ENCODE assay signal across 7 cellular contexts in the genomic region with DNA sequence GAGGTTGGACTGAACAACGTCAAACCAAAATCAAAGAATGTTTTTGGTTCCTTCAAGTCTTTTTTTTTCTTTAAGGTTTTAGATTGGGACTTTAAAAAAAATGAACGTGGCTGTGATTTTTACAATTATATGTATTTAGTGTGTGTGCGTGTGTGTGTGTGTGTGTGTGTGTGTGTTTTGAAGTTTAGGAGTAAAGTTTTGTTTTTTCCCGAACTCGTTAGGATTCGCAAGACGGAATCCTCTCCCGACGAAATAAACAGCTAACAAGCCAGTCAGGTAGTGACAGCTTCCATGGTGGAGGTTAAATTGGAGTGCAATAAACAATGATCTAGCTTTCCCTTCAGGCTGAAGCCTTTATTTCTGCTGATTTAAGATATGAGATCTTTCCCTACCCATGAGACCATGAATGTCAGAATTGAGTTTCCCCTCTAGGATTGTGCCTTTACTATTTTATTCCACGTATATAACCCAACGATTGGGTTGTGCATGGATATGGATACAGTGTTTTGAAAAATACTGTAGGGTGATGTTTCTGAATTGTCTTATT. TPM values are rescaled to one million over a fixed set of nuclear protein-coding genes. Genes with fewer than 3 reads are reported as not detected.
DNase-seq lines count a peak whose midpoint lies in the region; ATAC-seq, FAIRE-seq and TF ChIP-seq lines count a peak whose summit lies in the region.

No MANE protein-coding gene starts in this region.

- H3K9me3 ChIP-seq in endothelial cell of umbilical vein (replicated peaks; ENCODE audit: control insufficient read depth, insufficient read depth, low read length) (no peaks in the 10 kb centered on the region), osteoblast (ENCODE audit: low read depth, low read length) (no peaks in the 10 kb centered on the region)

- FAIRE-seq in endothelial cell of umbilical vein (lab: Jason Lieb, UNC) = peak; percentile 26

- TSS peak; percentile 42 for BruUV-seq in endothelial cell of umbilical vein (replicated peaks; lab: Mats Ljungman, UMichigan)

- H3K9me1 ChIP-seq in endothelial cell of umbilical vein (replicated peaks; ENCODE audit: control insufficient read depth, extremely low read depth, insufficient read depth, low read length) = no peaks in the 10 kb centered on the region

- peak overlapping the region; percentile 78 for H3K9ac ChIP-seq in endothelial cell of umbilical vein (replicated peaks; ENCODE audit: extremely low read depth, insufficient read depth, low read length)

- TF ChIP-seq CTCF in endothelial cell of umbilical vein (IDR thresholded peaks at IDR 0.05; ENCODE audit: extremely low read depth in 1 of 2, insufficient read depth in 1 of 2, low read depth in 1 of 2, low read length in 2 of 2) = no peak
- no peak for TF ChIP-seq CTCF in osteoblast (IDR thresholded peaks at IDR 0.05; ENCODE audit: extremely low read depth, low read depth, low read length)

- intact Hi-C loops in endothelial cell of umbilical vein (cut with micrococcal nuclease) = loop anchor here (2.0 to 5.0 kb wide), 2 partner anchors 111 to 229 kb away; no protein-coding TSS in a partner anchor

- DNase-seq in H7 (no peak), RPMI7951 (ENCODE audit: low read depth) (peak; percentile 4), endothelial cell of umbilical vein (ENCODE audit: low read depth, low spot score) (no peak), osteoblast (ENCODE audit: insufficient read length, low spot score, missing footprints) (peak; percentile 79)

- peak overlapping the region; percentile 95 for H3K4me2 ChIP-seq in endothelial cell of umbilical vein (ENCODE audit: insufficient read depth, low read length)
- peak overlapping the region; percentile 90 for H3K4me2 ChIP-seq in osteoblast (ENCODE audit: insufficient read depth, low read length)

- no peak overlapping the region for H3K27ac ChIP-seq in endothelial cell of umbilical vein (ENCODE audit: insufficient read depth, low read depth, low read length)
- H3K27ac ChIP-seq in osteoblast (ENCODE audit: low read depth, low read length) = no peak overlapping the region

- peaks cover 2% of the 10 kb centered on the region for H3K79me2 ChIP-seq in endothelial cell of umbilical vein (ENCODE audit: control insufficient read depth, insufficient read depth, low read length)
- H3K79me2 ChIP-seq in osteoblast (ENCODE audit: insufficient read depth, low read length) = peaks cover 4% of the 10 kb centered on the region

- no peak for ATAC-seq in GM18870 (IDR thresholded peaks at IDR 0.05; ENCODE audit: unreplicated experiment)
- no peak for ATAC-seq in HG03439 (IDR thresholded peaks at IDR 0.05; ENCODE audit: unreplicated experiment)
- no peak for ATAC-seq in GM21529 (IDR thresholded peaks at IDR 0.05; ENCODE audit: unreplicated experiment)

- H3K27me3 ChIP-seq in H7 (ENCODE audit: control insufficient read depth, insufficient read depth, low read length) (no peaks in the 10 kb centered on the region), endothelial cell of umbilical vein (ENCODE audit: control insufficient read depth in 2 of 2, insufficient read depth in 2 of 2, low read length in 2 of 2) (no peaks in the 10 kb centered on the region), osteoblast (ENCODE audit: insufficient read depth, low read length) (no peaks in the 10 kb centered on the region)

- dilution Hi-C loops in endothelial cell of umbilical vein (cut with MboI; ENCODE audit: extremely low pct_ligation_motif_present, low sequenced_read_pairs) = no loop called here

- no peaks in the 10 kb centered on the region for H4K20me1 ChIP-seq in endothelial cell of umbilical vein (replicated peaks; ENCODE audit: control insufficient read depth, extremely low read depth, insufficient read depth, low read length)
- no peaks in the 10 kb centered on the region for H4K20me1 ChIP-seq in osteoblast (ENCODE audit: insufficient read depth, low read length)

- H2AFZ ChIP-seq in endothelial cell of umbilical vein (ENCODE audit: low read depth, low read length) (peak overlapping the region; percentile 62), osteoblast (ENCODE audit: low read length) (peak overlapping the region; percentile 91)

- no peaks in the 10 kb centered on the region for H3K36me3 ChIP-seq in H7 (replicated peaks; ENCODE audit: control insufficient read depth, insufficient read depth, low read length)
- no peaks in the 10 kb centered on the region for H3K36me3 ChIP-seq in endothelial cell of umbilical vein (ENCODE audit: control insufficient read depth in 2 of 2, extremely low read depth in 1 of 2, insufficient read depth in 2 of 2, low read length in 2 of 2)
- no peaks in the 10 kb centered on the region for H3K36me3 ChIP-seq in osteoblast (ENCODE audit: insufficient read depth, low read length)

- H3K4me3 ChIP-seq in H7 (ENCODE audit: insufficient read depth, low read depth, low read length) = peak overlapping the region; percentile 82
- peak overlapping the region; percentile 45 to 65 (median 53) for H3K4me3 ChIP-seq in endothelial cell of umbilical vein (replicated peaks in 1 of 3; ENCODE audit: insufficient read depth in 1 of 3, low read depth in 1 of 3, low read length in 3 of 3)
- peak overlapping the region; percentile 81 for H3K4me3 ChIP-seq in osteoblast (ENCODE audit: insufficient read depth, low read length)

- CTCF ChIA-PET in endothelial cell of umbilical vein (lab: Charles Lee) = interaction anchor here (1.0 to 1.2 kb wide), 2 partner anchors 45 to 224 kb away, joined by 3 to 4 read pairs; no protein-coding TSS in a partner anchor

- no peak for TF ChIP-seq POLR2A in endothelial cell of umbilical vein (IDR thresholded peaks at IDR 0.05; ENCODE audit: low read depth, low read length)

- H3K4me1 ChIP-seq in endothelial cell of umbilical vein (ENCODE audit: control insufficient read depth, extremely low read depth, insufficient read depth, low read length) = peaks cover 4% of the 10 kb centered on the region
- peaks cover 8% of the 10 kb centered on the region for H3K4me1 ChIP-seq in osteoblast (ENCODE audit: insufficient read depth, low read length)

- POLR2A ChIA-PET in endothelial cell of umbilical vein (lab: Charles Lee) = no interaction called here

TF ChIP-seq in endothelial cell of umbilical vein, 7 proteins besides CTCF, POLR2A, EP300 and RAD21:
- TF ChIP-seq EZH2 (IDR thresholded peaks at IDR 0.05; ENCODE audit: borderline replicate concordance, low read depth, low read length, severe bottlenecking) (no peak), GATA2 (IDR thresholded peaks at IDR 0.05; ENCODE audit: insufficient read depth, insufficient read length, low read depth, low read length) (no peak), POLR2AphosphoS5 (IDR thresholded peaks at IDR 0.05; ENCODE audit: insufficient read depth, low read depth, low read length) (no peak), JUN (IDR thresholded peaks at IDR 0.05; ENCODE audit: borderline replicate concordance, insufficient read depth, insufficient read length, low read depth) (no peak), FOS (IDR thresholded peaks at IDR 0.05; ENCODE audit: borderline replicate concordance, insufficient read depth, low read length) (no peak), MYC (IDR thresholded peaks at IDR 0.05; ENCODE audit: low read depth, low read length) (no peak)
- TF ChIP-seq, protein P1, sequence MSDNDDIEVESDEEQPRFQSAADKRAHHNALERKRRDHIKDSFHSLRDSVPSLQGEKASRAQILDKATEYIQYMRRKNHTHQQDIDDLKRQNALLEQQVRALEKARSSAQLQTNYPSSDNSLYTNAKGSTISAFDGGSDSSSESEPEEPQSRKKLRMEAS (IDR thresholded peaks at IDR 0.05; ENCODE audit: insufficient read depth, insufficient read length) = no peak
TF ChIP-seq in endothelial cell of umbilical vein: peak in this region for 0.

RNA-seq across cellular contexts. Expression of a gene that starts 1.2 kb away (rescaled TPM):
- 14.2 and 17.6 TPM in 2 replicates for total RNA-seq in H7 (2014; rRNA removed; shearing (Covaris generic))
- total RNA-seq in RPMI7951 (2014; rRNA removed; shearing (Covaris generic)) = 1.7 TPM in 2 replicates
- total RNA-seq in endothelial cell of umbilical vein = 5.0 and 5.2 TPM in 2 replicates
- polyA plus RNA-seq in endothelial cell of umbilical vein = 1.1 and 1.7 TPM in 2 replicates
- 1.6 and 1.7 TPM in 2 replicates for polyA plus RNA-seq in endothelial cell of umbilical vein (2011; cell fraction: cytosol; rRNA removed)
- polyA plus RNA-seq in endothelial cell of umbilical vein (2011; cell fraction: nucleus; rRNA removed) = 4.6 and 5.9 TPM in 2 replicates
- polyA plus RNA-seq in endothelial cell of umbilical vein (2012) = 1.1 and 1.7 TPM in 2 replicates
- polyA minus RNA-seq in endothelial cell of umbilical vein = 13.6 and 15.9 TPM in 2 replicates
- polyA minus RNA-seq in endothelial cell of umbilical vein (2011; cell fraction: cytosol; rRNA and poly(A)+ RNA removed) = 15.8 TPM
- polyA minus RNA-seq in endothelial cell of umbilical vein (2011; cell fraction: nucleus; rRNA and poly(A)+ RNA removed) = 14.3 and 17.9 TPM in 2 replicates
- 2.4 and 2.5 TPM in 2 replicates for total RNA-seq in osteoblast

Comparison
In these comparisons a context has a peak if more than half of its experiments do, and no peak if none do; other contexts are left out.
1. DNase-seq: peak in RPMI7951 (single experiment) and osteoblast (single experiment); none in H7 (single experiment) and endothelial cell of umbilical vein (single experiment).
2. Peak in every context shown above with its lines, with median percentiles within 50 percentile points of each other: H3K4me3 ChIP-seq.